In genomic region chr4:108416831-108417230, GRCh38 we compare ENCODE assay signal across 25 cellular contexts.
DNase-seq lines count a peak whose midpoint lies in the region; ATAC-seq, FAIRE-seq and TF ChIP-seq lines count a peak whose summit lies in the region.
"Had no signal": no experiment of that assay in that cellular context is flagged by ENCODE, and none has a peak within 500 bp of the region (broad histone marks: within the 10 kb centered on the region; RNA-seq: fewer than 3 reads in every experiment).

No MANE protein-coding gene starts in this region.

- TF ChIP-seq POLR2A in K562 (conservative IDR thresholded peaks at IDR 0.05), result no peak

- H3K27ac Mint-ChIP-seq in activated CD8-positive, alpha-beta T cell treated with anti-CD3 and anti-CD28 coated beads, Interleukin-2, amount 10 ng/mL, durations not matched to agents 7 days and 5 days, result peak overlapping the region; percentile 17
- H3K27ac Mint-ChIP-seq in activated CD8-positive, alpha-beta T cell treated with anti-CD3 and anti-CD28 coated beads for 36 hours, result no peak overlapping the region
- H3K27ac Mint-ChIP-seq in neural crest cell (ENCODE audit: unreplicated experiment) (peak overlapping the region; percentile 60), HFFc6 (no peak overlapping the region)
- H3K27ac Mint-ChIP-seq: B cell; CD4-positive, alpha-beta memory T cell; CD8-positive, alpha-beta memory T cell had no signal

- no peak for TF ChIP-seq CTCF in activated CD8-positive, alpha-beta T cell treated with anti-CD3 and anti-CD28 coated beads for 36 hours (IDR thresholded peaks at IDR 0.05)
- TF ChIP-seq CTCF in DND-41 (IDR thresholded peaks at IDR 0.05; ENCODE audit: borderline replicate concordance, extremely low read depth, low read length, poor library complexity, severe bottlenecking) (no peak), K562 (IDR thresholded peaks at IDR 0.05 in 2 of 3, conservative IDR thresholded peaks at IDR 0.05 in 1 of 3; ENCODE audit: insufficient read depth in 2 of 3, low read depth in 1 of 3, low read length in 3 of 3) (no peak), neural crest cell (conservative IDR thresholded peaks at IDR 0.05) (no peak), HFFc6 (IDR thresholded peaks at IDR 0.05) (no peak)

- no peak for TF ChIP-seq EP300 in K562 (IDR thresholded peaks at IDR 0.05; ENCODE audit: low read length)

- BruUV-seq in K562 (replicated peaks; lab: Mats Ljungman, UMichigan), result no TSS peak

- H3K79me2 ChIP-seq in DND-41 (ENCODE audit: insufficient read depth, low read length), result no peaks in the 10 kb centered on the region
- H3K79me2 ChIP-seq in K562 (ENCODE audit: control insufficient read depth, insufficient read depth, low read length), result no peaks in the 10 kb centered on the region

- H4K20me1 ChIP-seq in DND-41 (ENCODE audit: insufficient read depth, low read length), result no peaks in the 10 kb centered on the region
- no peaks in the 10 kb centered on the region for H4K20me1 ChIP-seq in K562 (replicated peaks; ENCODE audit: control insufficient read depth, insufficient read depth, low read length)

- H3K4me3 ChIP-seq in DND-41 (ENCODE audit: low read depth in 1 of 2, low read length in 2 of 2) (no peak overlapping the region), K562 (no peak overlapping the region)
- H3K4me3 ChIP-seq: A549 had no signal

- H3K4me2 ChIP-seq in DND-41 (ENCODE audit: insufficient read depth, low read length) (no peak overlapping the region), K562 (ENCODE audit: insufficient read depth, low read length) (no peak overlapping the region)
- H3K4me2 ChIP-seq: A549 had no signal

- no peaks in the 10 kb centered on the region for H3K9me1 ChIP-seq in K562 (ENCODE audit: control insufficient read depth, insufficient read depth, low read length)

- H3K4me1 ChIP-seq in DND-41 (ENCODE audit: insufficient read depth, low read length) (peaks cover 15% of the 10 kb centered on the region), K562 (replicated peaks in 1 of 2; ENCODE audit: control insufficient read depth in 2 of 2, insufficient read depth in 2 of 2, low read length in 2 of 2) (peaks cover 0 to 8% of the 10 kb centered on the region in 2 experiments; a peak in 2 of 5 replicates)
- H3K4me1 ChIP-seq: A549 had no signal

- FAIRE-seq in K562 (lab: Jason Lieb, UNC), result no peak
- FAIRE-seq: A549, G401.6, GM12891, GM18507, GM19239 had no signal

- no peak for TF ChIP-seq RAD21 in K562 (CRISPR knock-in tag; conservative IDR thresholded peaks at IDR 0.05 in 1 of 2, IDR thresholded peaks at IDR 0.05 in 1 of 2)

- H3K27me3 Mint-ChIP-seq in activated CD8-positive, alpha-beta T cell treated with anti-CD3 and anti-CD28 coated beads, Interleukin-2, amount 10 ng/mL, durations not matched to agents 7 days and 5 days (ENCODE audit: low read depth), result no peaks in the 10 kb centered on the region
- no peaks in the 10 kb centered on the region for H3K27me3 Mint-ChIP-seq in activated CD8-positive, alpha-beta T cell treated with anti-CD3 and anti-CD28 coated beads for 36 hours
- H3K27me3 Mint-ChIP-seq in neural crest cell (ENCODE audit: low read depth), result no peaks in the 10 kb centered on the region
- peaks cover 2% of the 10 kb centered on the region for H3K27me3 Mint-ChIP-seq in HFFc6 (ENCODE audit: insufficient read depth)
- H3K27me3 Mint-ChIP-seq: B cell; CD4-positive, alpha-beta memory T cell; CD8-positive, alpha-beta memory T cell had no signal

- in situ Hi-C loops in K562 (cut with MboI), result no loop called here

- H3K4me1 Mint-ChIP-seq in activated CD8-positive, alpha-beta T cell treated with anti-CD3 and anti-CD28 coated beads, Interleukin-2, amount 10 ng/mL, durations not matched to agents 7 days and 5 days (ENCODE audit: low read depth), result peaks cover 9% of the 10 kb centered on the region
- H3K4me1 Mint-ChIP-seq in activated CD8-positive, alpha-beta T cell treated with anti-CD3 and anti-CD28 coated beads for 36 hours (ENCODE audit: low read depth), result peaks cover 6% of the 10 kb centered on the region
- H3K4me1 Mint-ChIP-seq in neural crest cell (no peaks in the 10 kb centered on the region), HFFc6 (ENCODE audit: low read depth) (no peaks in the 10 kb centered on the region)
- H3K4me1 Mint-ChIP-seq: B cell had no signal

- H3K4me3 Mint-ChIP-seq in activated CD8-positive, alpha-beta T cell treated with anti-CD3 and anti-CD28 coated beads, Interleukin-2, amount 10 ng/mL, durations not matched to agents 7 days and 5 days, result no peak overlapping the region
- no peak overlapping the region for H3K4me3 Mint-ChIP-seq in activated CD8-positive, alpha-beta T cell treated with anti-CD3 and anti-CD28 coated beads for 36 hours
- H3K4me3 Mint-ChIP-seq in neural crest cell (no peak overlapping the region), HFFc6 (no peak overlapping the region)
- H3K4me3 Mint-ChIP-seq: B cell; CD4-positive, alpha-beta memory T cell; CD8-positive, alpha-beta memory T cell had no signal

- no peaks in the 10 kb centered on the region for H3K36me3 ChIP-seq in DND-41 (ENCODE audit: insufficient read depth, low read length)
- H3K36me3 ChIP-seq in K562 (ENCODE audit: control insufficient read depth, insufficient read depth, low read length), result no peaks in the 10 kb centered on the region

- no peaks in the 10 kb centered on the region for H3K9me3 ChIP-seq in DND-41 (ENCODE audit: insufficient read depth, low read length, severe bottlenecking)
- H3K9me3 ChIP-seq in K562 (replicated peaks; ENCODE audit: control insufficient read depth, insufficient read depth, low read depth, low read length), result no peaks in the 10 kb centered on the region
- H3K9me3 ChIP-seq: A549 had no signal

- H3K36me3 Mint-ChIP-seq in activated CD8-positive, alpha-beta T cell treated with anti-CD3 and anti-CD28 coated beads, Interleukin-2, amount 10 ng/mL, durations not matched to agents 7 days and 5 days (ENCODE audit: low read depth), result no peaks in the 10 kb centered on the region
- H3K36me3 Mint-ChIP-seq in activated CD8-positive, alpha-beta T cell treated with anti-CD3 and anti-CD28 coated beads for 36 hours (ENCODE audit: low read depth), result no peaks in the 10 kb centered on the region
- H3K36me3 Mint-ChIP-seq in neural crest cell (ENCODE audit: low read depth) (no peaks in the 10 kb centered on the region), HFFc6 (ENCODE audit: low read depth) (no peaks in the 10 kb centered on the region)
- H3K36me3 Mint-ChIP-seq: CD4-positive, alpha-beta memory T cell had no signal

- H3K9me3 Mint-ChIP-seq in activated CD8-positive, alpha-beta T cell treated with anti-CD3 and anti-CD28 coated beads, Interleukin-2, amount 10 ng/mL, durations not matched to agents 7 days and 5 days (ENCODE audit: insufficient read depth), result peaks cover 5% of the 10 kb centered on the region
- no peaks in the 10 kb centered on the region for H3K9me3 Mint-ChIP-seq in activated CD8-positive, alpha-beta T cell treated with anti-CD3 and anti-CD28 coated beads for 36 hours
- H3K9me3 Mint-ChIP-seq in neural crest cell, result peaks cover 6% of the 10 kb centered on the region
- H3K9me3 Mint-ChIP-seq in HFFc6, result peaks cover 8% of the 10 kb centered on the region; the same call in 1 of the 2 replicates

- no peak for ATAC-seq in activated CD8-positive, alpha-beta T cell treated with anti-CD3 and anti-CD28 coated beads, Interleukin-2, amount 10 ng/mL, durations not matched to agents 7 days and 5 days
- ATAC-seq in activated CD8-positive, alpha-beta T cell treated with anti-CD3 and anti-CD28 coated beads for 36 hours, result no peak
- ATAC-seq in DND-41 (ENCODE audit: insufficient read depth, low read depth) (no peak), K562 (no peak), HG03442 (IDR thresholded peaks at IDR 0.05; ENCODE audit: unreplicated experiment) (no peak), GM18502 (IDR thresholded peaks at IDR 0.05; ENCODE audit: poor library complexity, unreplicated experiment) (no peak)
- ATAC-seq: A549 had no signal

- intact Hi-C loops in activated CD8-positive, alpha-beta T cell treated with anti-CD3 and anti-CD28 coated beads for 36 hours (cut with micrococcal nuclease), result no loop called here
- intact Hi-C loops in K562 (cut with micrococcal nuclease), result no loop called here

- H3K27me3 ChIP-seq in DND-41 (ENCODE audit: insufficient read depth, low read length, poor library complexity), result no peaks in the 10 kb centered on the region
- 0 out of 5 replicates have a peak, but pooled peaks cover 0 to 4% of the 10 kb centered on the region in 2 experiments for H3K27me3 ChIP-seq in K562 (ENCODE audit: control insufficient read depth in 2 of 2, insufficient read depth in 2 of 2, low read length in 2 of 2)

- CTCF ChIA-PET in activated CD8-positive, alpha-beta T cell treated with anti-CD3 and anti-CD28 coated beads, Interleukin-2, amount 10 ng/mL, durations not matched to agents 7 days and 5 days (lab: Charles Lee), result interaction anchor here (1.7 kb wide), 1 partner anchor 15 kb away, joined by 4 read pairs; no protein-coding TSS in a partner anchor
- CTCF ChIA-PET in activated CD8-positive, alpha-beta T cell treated with anti-CD3 and anti-CD28 coated beads for 36 hours (lab: Charles Lee), result interaction anchor here (1.5 kb wide), 1 partner anchor 15 kb away, joined by 3 read pairs; no protein-coding TSS in a partner anchor
- CTCF ChIA-PET in K562 (lab: Yijun Ruan, JAX; ENCODE audit: low intra/inter-chr PET ratio), result no interaction called here

- H3K27ac ChIP-seq in DND-41 (ENCODE audit: low read length) (peak overlapping the region; percentile 39), K562 (ENCODE audit: extremely low read depth, low read depth, low read length) (no peak overlapping the region)
- H3K27ac ChIP-seq: 22Rv1, A549, C4-2B had no signal

- POLR2A ChIA-PET in activated CD8-positive, alpha-beta T cell treated with anti-CD3 and anti-CD28 coated beads, Interleukin-2, amount 10 ng/mL, durations not matched to agents 7 days and 5 days (lab: Charles Lee), result no interaction called here
- POLR2A ChIA-PET in activated CD8-positive, alpha-beta T cell treated with anti-CD3 and anti-CD28 coated beads for 36 hours (lab: Charles Lee), result interaction anchor here (0.7 kb wide), 1 partner anchor 130 kb away, joined by 3 read pairs; no protein-coding TSS in a partner anchor
- POLR2A ChIA-PET in K562 (lab: Yijun Ruan, JAX), result interaction anchor here (0.6 kb wide), 2 partner anchors 586 to 1035 kb away, joined by 3 read pairs; no protein-coding TSS in a partner anchor

- H2AFZ ChIP-seq in DND-41 (ENCODE audit: low read depth, low read length) (no peak overlapping the region), K562 (ENCODE audit: low read depth, low read length) (no peak overlapping the region)

- H3K9ac ChIP-seq in DND-41 (ENCODE audit: low read depth, low read length) (no peak overlapping the region), K562 (ENCODE audit: insufficient read depth in 1 of 2, low read depth in 2 of 2, low read length in 2 of 2) (no peak overlapping the region)

- WGBS in K562 (ENCODE audit: insufficient coverage, low coverage, missing lambda C conversion rate), result 29% methylated on average over 3 of the region's 3 CpGs

- no peak for DNase-seq in activated CD8-positive, alpha-beta T cell treated with anti-CD3 and anti-CD28 coated beads, Interleukin-2, amount 10 ng/mL, durations not matched to agents 7 days and 5 days
- DNase-seq in activated CD8-positive, alpha-beta T cell treated with anti-CD3 and anti-CD28 coated beads for 36 hours, result no peak
- DNase-seq in DND-41 (no peak), K562 (ENCODE audit: extremely low read depth in 1 of 4, low spot score in 3 of 4) (no peak), neural crest cell (ENCODE audit: low read depth, low spot score) (no peak), HFFc6 (no peak)
- DNase-seq: AML-193; CD4-positive, alpha-beta memory T cell; CD8-positive, alpha-beta memory T cell; COR-L47; DMS 273 treated with DMSO at 0.1 percent for 48 hours; DMS153; DMS53; DMS79; GF-D8 had no signal

Comparison
In these comparisons a context has a peak if more than half of its experiments do, and no peak if none do; other contexts are left out.
1. H3K27ac Mint-ChIP-seq: peak in activated CD8-positive, alpha-beta T cell treated with anti-CD3 and anti-CD28 coated beads, Interleukin-2, amount 10 ng/mL, durations not matched to agents 7 days and 5 days (single experiment) and neural crest cell (single experiment); none in activated CD8-positive, alpha-beta T cell treated with anti-CD3 and anti-CD28 coated beads for 36 hours (single experiment) and HFFc6 (single experiment).